In the genomic region with DNA sequence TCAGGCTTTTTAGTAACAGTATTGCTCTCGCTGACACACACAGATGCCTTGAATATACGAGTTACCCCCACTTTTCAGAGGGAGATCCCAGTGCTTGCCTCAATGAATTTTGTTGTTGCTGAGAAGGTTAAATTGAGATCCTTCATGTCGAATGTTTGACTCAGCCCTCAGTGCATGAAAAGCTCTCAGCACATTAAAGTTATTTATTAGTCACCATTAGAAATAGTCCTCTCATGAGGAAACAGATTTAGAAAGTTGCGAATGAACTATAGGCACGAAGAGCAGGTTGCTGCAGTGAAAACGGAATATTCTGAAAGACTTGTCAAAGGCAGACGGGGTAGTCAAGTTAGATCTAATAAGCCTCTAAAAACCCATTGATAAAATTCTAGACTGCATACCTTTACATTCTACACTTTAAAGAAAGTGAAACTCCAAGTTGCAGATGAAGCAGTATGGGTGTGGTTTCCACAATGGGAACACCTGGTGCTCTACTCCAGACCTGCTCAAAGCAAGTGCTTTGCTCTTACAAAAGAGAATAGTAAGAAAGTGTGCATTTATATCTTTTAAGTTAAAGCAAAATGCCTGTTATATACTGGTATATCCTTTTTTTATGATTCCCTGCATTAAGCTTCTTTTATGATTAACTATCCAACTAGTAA, we compare ENCODE assay signal across 13 cellular contexts.
"Had no signal": no experiment of that assay in that cellular context is flagged by ENCODE, and none has a peak within 500 bp of the region (broad histone marks: within the 10 kb centered on the region; RNA-seq: fewer than 3 reads in every experiment).

No MANE protein-coding gene starts in this region.

- H3K27me3 ChIP-seq: sigmoid colon had no signal

- H3K27ac ChIP-seq: sigmoid colon had no signal

- H3K27me3 Mint-ChIP-seq: activated CD4-positive, alpha-beta memory T cell treated with anti-CD3 and anti-CD28 coated beads for 36 hours had no signal

- H3K4me3 ChIP-seq: sigmoid colon had no signal

- H3K36me3 ChIP-seq: sigmoid colon had no signal

- H3K4me1 Mint-ChIP-seq: activated B cell treated with CpG ODN at 0.5 μM for 24 hours had no signal

- H3K27ac Mint-ChIP-seq: activated B cell treated with CpG ODN at 0.5 μM for 24 hours; activated CD4-positive, alpha-beta memory T cell treated with anti-CD3 and anti-CD28 coated beads for 36 hours; activated T-cell treated with anti-CD3 and anti-CD28 coated beads, Interleukin-2, amount 50 U/mL, for 72 hours; dendritic cell treated with granulocyte-macrophage colony-stimulating factor and Interleukin-4, amounts not matched to agents 40 ng/mL and 50 ng/mL, for 4 days; endodermal cell; stimulated activated naive CD8-positive, alpha-beta T cell treated with anti-CD3 and anti-CD28 coated beads, Interleukin-15, Interleukin-2, amounts not matched to agents 100 ng/mL and 50 ng/mL, for 24 hours had no signal

- H3K9me3 Mint-ChIP-seq: dendritic cell treated with granulocyte-macrophage colony-stimulating factor and Interleukin-4, amounts not matched to agents 40 ng/mL and 50 ng/mL, for 4 days had no signal

- ATAC-seq: activated T-cell treated with anti-CD3 and anti-CD28 coated beads, Interleukin-2, amount 50 U/mL, for 72 hours; left lobe of liver had no signal

- H3K4me1 ChIP-seq: sigmoid colon had no signal

- H3K36me3 Mint-ChIP-seq: activated CD4-positive, alpha-beta memory T cell treated with anti-CD3 and anti-CD28 coated beads for 36 hours had no signal

- H3K4me3 Mint-ChIP-seq: activated B cell treated with CpG ODN at 0.5 μM for 24 hours; activated CD4-positive, alpha-beta memory T cell treated with anti-CD3 and anti-CD28 coated beads for 36 hours; dendritic cell treated with granulocyte-macrophage colony-stimulating factor and Interleukin-4, amounts not matched to agents 40 ng/mL and 50 ng/mL, for 4 days; endodermal cell; stimulated activated naive CD8-positive, alpha-beta T cell treated with anti-CD3 and anti-CD28 coated beads, Interleukin-15, Interleukin-2, amounts not matched to agents 100 ng/mL and 50 ng/mL, for 24 hours had no signal

- DNase-seq: activated B cell treated with CpG ODN at 0.5 μM for 24 hours; activated CD4-positive, alpha-beta memory T cell treated with anti-CD3 and anti-CD28 coated beads for 36 hours; activated naive CD4-positive, alpha-beta T cell treated with Interleukin-2 at 50 U/mL for 16 hours; activated T-cell treated with anti-CD3 and anti-CD28 coated beads, Interleukin-2, amount 50 U/mL, for 72 hours; caudate nucleus; endodermal cell; erythroblast; sigmoid colon; stimulated activated CD4-positive, alpha-beta T cell treated with anti-CD3 and anti-CD28 coated beads, Interleukin-2, amount 100 ng/mL, for 48 hours; stimulated activated CD8-positive, alpha-beta memory T cell treated with anti-CD3 and anti-CD28 coated beads, Interleukin-4, amount 100 ng/mL, for 48 hours had no signal
